23 cellular contexts compared by ENCODE assay signal in the genomic region with DNA sequence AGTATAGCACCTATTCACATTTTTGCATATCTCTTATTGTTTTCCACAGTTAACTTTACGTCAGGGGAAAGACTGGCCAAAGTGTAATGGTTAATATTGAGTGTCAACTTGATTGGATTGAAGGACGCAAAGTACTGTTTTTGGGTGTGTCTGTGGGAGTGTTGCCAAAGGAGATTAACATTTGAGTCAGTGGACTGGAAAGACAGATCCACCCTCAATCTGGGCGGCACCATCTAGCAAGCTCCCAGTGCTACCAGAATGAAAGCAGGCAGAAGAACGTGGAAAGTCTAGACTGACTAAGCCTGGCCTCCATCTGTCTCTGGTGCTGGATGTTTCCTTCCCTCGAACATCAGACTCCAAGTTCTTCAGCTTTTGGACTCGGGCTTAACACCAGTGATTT.
DNase-seq lines count a peak whose midpoint lies in the region; ATAC-seq and TF ChIP-seq lines count a peak whose summit lies in the region.
"Had no signal": no experiment of that assay in that cellular context is flagged by ENCODE, and none has a peak within 500 bp of the region (broad histone marks: within the 10 kb centered on the region; RNA-seq: fewer than 3 reads in every experiment).

No MANE protein-coding gene starts in this region.

- ATAC-seq in GM21367 (IDR thresholded peaks at IDR 0.05; ENCODE audit: unreplicated experiment), result no peak
- ATAC-seq in activated naive CD4-positive, alpha-beta T cell treated with anti-CD3 and anti-CD28 coated beads, Interleukin-2, amount 50 U/mL, for 72 hours, result no peak
- ATAC-seq: A549 had no signal

- H3K4me3 ChIP-seq in epithelial cell of esophagus (ENCODE audit: low read length), result no peak overlapping the region
- H3K4me3 ChIP-seq: A549, HAP-1, SK-N-MC had no signal

- TF ChIP-seq CTCF in RWPE1 (conservative IDR thresholded peaks at IDR 0.05; ENCODE audit: low read depth), result no peak
- no peak for TF ChIP-seq CTCF in epithelial cell of esophagus (IDR thresholded peaks at IDR 0.05; ENCODE audit: insufficient read depth, low read depth, low read length, missing control alignments)

- H3K27ac Mint-ChIP-seq in activated naive CD4-positive, alpha-beta T cell treated with anti-CD3 and anti-CD28 coated beads, Interleukin-2, amount 50 U/mL, for 72 hours, result no peak overlapping the region

- CTCF ChIA-PET in RWPE1 (lab: Yijun Ruan, JAX), result no interaction called here

- POLR2A ChIA-PET in RWPE1 (lab: Yijun Ruan, JAX; ENCODE audit: low non-redundant PET), result no interaction called here

- in situ Hi-C loops in G401 (cut with HindIII; ENCODE audit: low sequenced_read_pairs), result no loop called here

- H3K36me3 Mint-ChIP-seq in activated naive CD4-positive, alpha-beta T cell treated with anti-CD3 and anti-CD28 coated beads, Interleukin-2, amount 50 U/mL, for 72 hours, result no peaks in the 10 kb centered on the region

- H3K27ac ChIP-seq in RWPE1, result no peak overlapping the region
- H3K27ac ChIP-seq: A549, KMS-11, SK-N-MC had no signal

- DNase-seq in HT1080 (ENCODE audit: low read depth) (peak; percentile 11), NCI-H446 treated with DMSO at 0.1 percent for 48 hours (lab: John Stamatoyannopoulos, UW) (peak; percentile 26), RWPE1 (ENCODE audit: low spot score) (peak; percentile 14), epithelial cell of esophagus (ENCODE audit: low read depth) (peak; percentile 58), NCI-H1694 (lab: John Stamatoyannopoulos, UW) (no peak), G401 (ENCODE audit: low spot score) (no peak)
- no peak for DNase-seq in activated naive CD4-positive, alpha-beta T cell treated with anti-CD3 and anti-CD28 coated beads, Interleukin-2, amount 50 U/mL, for 72 hours (ENCODE audit: low spot score in 2 of 2)
- DNase-seq: BE2C, EL, NCI-H1417 treated with DMSO at 0.1 percent for 48 hours, NCI-H187 treated with DMSO at 0.1 percent for 48 hours, NCI-H2107, NCI-H510A, NCI-H748 treated with DMSO at 0.1 percent for 48 hours, OCI-M1, SHP77 treated with DMSO at 0.1 percent for 48 hours, SW 1271, T-helper 2 cell had no signal

- peaks cover 17% of the 10 kb centered on the region in 2 donors for H3K9me3 Mint-ChIP-seq in activated naive CD4-positive, alpha-beta T cell treated with anti-CD3 and anti-CD28 coated beads, Interleukin-2, amount 50 U/mL, for 72 hours

Comparison
In these comparisons a context has a peak if more than half of its experiments do, and no peak if none do; other contexts are left out.
1. DNase-seq: peak in HT1080 (single experiment), NCI-H446 treated with DMSO at 0.1 percent for 48 hours (single experiment), RWPE1 (single experiment) and epithelial cell of esophagus (single experiment); none in NCI-H1694 (single experiment), G401 (single experiment) and activated naive CD4-positive, alpha-beta T cell treated with anti-CD3 and anti-CD28 coated beads, Interleukin-2, amount 50 U/mL, for 72 hours (0 of 2).